17 cellular contexts compared by ENCODE assay signal in genomic region chr7:39379416-39379815, GRCh38.
DNase-seq lines count a peak whose midpoint lies in the region; ATAC-seq, FAIRE-seq and TF ChIP-seq lines count a peak whose summit lies in the region.
"Had no signal": no experiment of that assay in that cellular context is flagged by ENCODE, and none has a peak within 500 bp of the region (broad histone marks: within the 10 kb centered on the region; RNA-seq: fewer than 3 reads in every experiment).

No MANE protein-coding gene starts in this region.

- H4K20me1 ChIP-seq in keratinocyte (ENCODE audit: control insufficient read depth, extremely low read depth, insufficient read depth, low read length) = no peaks in the 10 kb centered on the region

- dilution Hi-C loops in keratinocyte (cut with MboI; ENCODE audit: extremely low pct_ligation_motif_present, low sequenced_read_pairs) = no loop called here

- no peaks in the 10 kb centered on the region for H3K9me1 ChIP-seq in keratinocyte (ENCODE audit: control insufficient read depth, extremely low read depth, insufficient read depth, low read length)

- H2AFZ ChIP-seq in keratinocyte (ENCODE audit: control insufficient read depth, low read length) = no peak overlapping the region
- H2AFZ ChIP-seq: GM23338 had no signal

- H3K4me3 ChIP-seq in keratinocyte (ENCODE audit: control insufficient read depth in 2 of 3, extremely low read depth in 1 of 3, insufficient read depth in 2 of 3, low read depth in 1 of 3, low read length in 3 of 3) = no peak overlapping the region
- H3K4me3 ChIP-seq: A549, GM23338 had no signal

- peak overlapping the region; percentile 22 for H3K4me2 ChIP-seq in keratinocyte (ENCODE audit: control insufficient read depth, extremely low read depth, insufficient read depth, low read depth, low read length)
- H3K4me2 ChIP-seq: A549, GM23338 had no signal

- TF ChIP-seq CTCF in keratinocyte (optimal IDR thresholded peaks at IDR 0.05 in 1 of 3, IDR thresholded peaks at IDR 0.05 in 1 of 3, conservative IDR thresholded peaks at IDR 0.05 in 1 of 3; ENCODE audit: extremely low read depth in 1 of 3, insufficient read depth in 2 of 3, low read length in 3 of 3) = no peak
- TF ChIP-seq CTCF in GM13976 (IDR thresholded peaks at IDR 0.05; ENCODE audit: borderline replicate concordance, control extremely low read depth, extremely low read depth, insufficient read depth, missing control alignments) = no peak

- ATAC-seq in GM19324 (IDR thresholded peaks at IDR 0.05; ENCODE audit: low FRiP score, unreplicated experiment) = no peak
- ATAC-seq: A549, GM23338 had no signal

- H3K27ac ChIP-seq in keratinocyte (ENCODE audit: control insufficient read depth, insufficient read depth, low read length) = no peak overlapping the region
- H3K27ac ChIP-seq: A549, C4-2B had no signal

- H3K79me2 ChIP-seq in keratinocyte (ENCODE audit: control insufficient read depth, insufficient read depth, low read length) = no peaks in the 10 kb centered on the region

- no peaks in the 10 kb centered on the region for H3K9me3 ChIP-seq in keratinocyte (ENCODE audit: control insufficient read depth, low read depth, low read length)
- H3K9me3 ChIP-seq: A549 had no signal

- in situ Hi-C loops in GM13976 (cut with MboI; ENCODE audit: low sequenced_read_pairs, unreplicated experiment) = no loop called here

- no peak overlapping the region for H3K9ac ChIP-seq in keratinocyte (ENCODE audit: control insufficient read depth, extremely low read depth, insufficient read depth, low read length)

- H3K27me3 ChIP-seq in keratinocyte (ENCODE audit: control insufficient read depth, extremely low read depth, insufficient read depth, low read length) = no peaks in the 10 kb centered on the region

- no peaks in the 10 kb centered on the region for H3K4me1 ChIP-seq in keratinocyte (ENCODE audit: control insufficient read depth, extremely low read depth, insufficient read depth, low read length)
- H3K4me1 ChIP-seq: A549 had no signal

- DNase-seq in COLO829 (ENCODE audit: low spot score) (peak; percentile 67), NCI-H1048 (lab: John Stamatoyannopoulos, UW) (peak; percentile 28), keratinocyte (ENCODE audit: low read depth, low spot score) (no peak), GM13976 (ENCODE audit: low spot score) (no peak)
- no peak for DNase-seq in activated CD4-positive, alpha-beta T cell treated with anti-CD3 and anti-CD28 coated beads, Interleukin-2, amount 50 U/mL, for 4 hours
- DNase-seq: AML-193; CD4-positive, alpha-beta T cell; DMS153; DMS79 treated with DMSO at 0.1 percent for 48 hours; GF-D8; HCEC 1CT had no signal

- FAIRE-seq in keratinocyte (lab: Jason Lieb, UNC) = no peak
- FAIRE-seq: A549, GM19239, H54 had no signal

- no peaks in the 10 kb centered on the region for H3K36me3 ChIP-seq in keratinocyte (ENCODE audit: control insufficient read depth in 2 of 2, extremely low read depth in 1 of 2, insufficient read depth in 2 of 2, low read length in 2 of 2)

Comparison
In these comparisons a context has a peak if more than half of its experiments do, and no peak if none do; other contexts are left out.
1. DNase-seq: peak in COLO829 (single experiment) and NCI-H1048 (single experiment); none in keratinocyte (single experiment), GM13976 (single experiment) and activated CD4-positive, alpha-beta T cell treated with anti-CD3 and anti-CD28 coated beads, Interleukin-2, amount 50 U/mL, for 4 hours (0 of 2).